Comparison of ENCODE assay signal across 1 cellular context in the genomic region with DNA sequence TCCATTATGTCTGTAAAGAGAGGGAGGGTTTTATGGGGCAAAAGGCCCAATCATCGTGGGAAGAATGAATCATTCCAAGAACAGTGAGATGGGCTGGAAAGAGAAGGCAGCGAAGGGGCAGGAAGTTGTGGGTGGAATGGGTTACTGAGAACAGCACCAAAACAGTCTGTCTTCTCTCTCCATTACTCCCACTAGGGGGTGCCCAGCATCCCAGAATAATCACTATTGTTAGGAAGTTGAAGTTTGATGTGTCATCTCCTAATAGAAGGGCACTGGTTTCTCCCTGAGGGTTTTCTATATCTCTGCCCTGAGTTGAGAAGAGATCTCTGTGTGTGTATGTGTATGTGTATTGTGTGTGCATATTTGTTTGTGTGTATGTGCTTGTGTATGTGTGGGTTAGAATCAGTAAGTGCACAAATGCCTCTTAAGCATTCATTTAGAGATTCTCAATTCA.
A peak's percentile ranks its signal among the peaks of the same experiment; 100 is the strongest.
TF ChIP-seq lines count a peak whose summit lies in the region.

No MANE protein-coding gene starts in this region.

TF ChIP-seq in endothelial cell of umbilical vein, 7 proteins besides CTCF, POLR2A, EP300 and RAD21:
- no peak for TF ChIP-seq EZH2 (IDR thresholded peaks at IDR 0.05; ENCODE audit: borderline replicate concordance, low read depth, low read length, severe bottlenecking)
- peak; percentile 62 for TF ChIP-seq POLR2AphosphoS5 (IDR thresholded peaks at IDR 0.05; ENCODE audit: insufficient read depth, low read depth, low read length)
- peak; percentile 91 for TF ChIP-seq JUN (IDR thresholded peaks at IDR 0.05; ENCODE audit: borderline replicate concordance, insufficient read depth, insufficient read length, low read depth)
- peak; percentile 67 for TF ChIP-seq GATA2 (IDR thresholded peaks at IDR 0.05; ENCODE audit: insufficient read depth, insufficient read length, low read depth, low read length)
- no peak for TF ChIP-seq MYC (IDR thresholded peaks at IDR 0.05; ENCODE audit: low read depth, low read length)
- TF ChIP-seq, protein P1, sequence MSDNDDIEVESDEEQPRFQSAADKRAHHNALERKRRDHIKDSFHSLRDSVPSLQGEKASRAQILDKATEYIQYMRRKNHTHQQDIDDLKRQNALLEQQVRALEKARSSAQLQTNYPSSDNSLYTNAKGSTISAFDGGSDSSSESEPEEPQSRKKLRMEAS (IDR thresholded peaks at IDR 0.05; ENCODE audit: insufficient read depth, insufficient read length) = peak; percentile 9
- TF ChIP-seq FOS (IDR thresholded peaks at IDR 0.05; ENCODE audit: borderline replicate concordance, insufficient read depth, low read length) = peak; percentile 94
